Comparison of ENCODE assay signal across 1 cellular context in genomic region chr7:1503816-1504775, GRCh38.
TF ChIP-seq lines count a peak whose summit lies in the region.

Gene INTS1, minus strand, starts transcription at chr7:1504389. Its CDS starts 429 bp downstream, at chr7:1503960.

TF ChIP-seq in WTC11, 78 proteins besides CTCF, POLR2A, EP300 and RAD21 (continued from another document):
- TF ChIP-seq FOXP4 (CRISPR knock-in tag; IDR thresholded peaks at IDR 0.05) (peak; percentile 46; the same call in 1 of the 2 replicates), ZBTB43 (CRISPR knock-in tag; IDR thresholded peaks at IDR 0.05) (no peak), ZNF138 (CRISPR knock-in tag; conservative IDR thresholded peaks at IDR 0.05) (0 out of 2 replicates have a peak, but pooled peaks have one; percentile 34), HMGXB4 (CRISPR knock-in tag; IDR thresholded peaks at IDR 0.05) (peak; percentile 69), TEAD4 (CRISPR knock-in tag; IDR thresholded peaks at IDR 0.05) (no peak), AFF4 (CRISPR knock-in tag; IDR thresholded peaks at IDR 0.05; ENCODE audit: borderline replicate concordance) (peak; percentile 45; the same call in 1 of the 2 replicates), ZBTB21 (CRISPR knock-in tag; IDR thresholded peaks at IDR 0.05; ENCODE audit: borderline replicate concordance) (no peak), ATF6 (CRISPR knock-in tag; IDR thresholded peaks at IDR 0.05) (no peak), SOX15 (CRISPR knock-in tag; IDR thresholded peaks at IDR 0.05) (no peak), IRF2 (CRISPR knock-in tag; IDR thresholded peaks at IDR 0.05; ENCODE audit: borderline replicate concordance, low read depth) (no peak), ZNF532 (CRISPR knock-in tag; IDR thresholded peaks at IDR 0.05; ENCODE audit: borderline replicate concordance) (no peak), MLX (CRISPR knock-in tag; IDR thresholded peaks at IDR 0.05) (no peak), ZNF396 (CRISPR knock-in tag; IDR thresholded peaks at IDR 0.05; ENCODE audit: borderline replicate concordance) (no peak), ATF2 (CRISPR knock-in tag; IDR thresholded peaks at IDR 0.05; ENCODE audit: borderline replicate concordance, low read depth) (no peak), AR (CRISPR knock-in tag; IDR thresholded peaks at IDR 0.05) (no peak), NR3C1 (CRISPR knock-in tag; conservative IDR thresholded peaks at IDR 0.05; ENCODE audit: low read depth) (no peak), ZNF671 (CRISPR knock-in tag; IDR thresholded peaks at IDR 0.05) (no peak)
